ENCODE assay signal across 17 cellular contexts in genomic region chr9:34581318-34581717, GRCh38. TPM values are rescaled to one million over a fixed set of nuclear protein-coding genes. Genes with fewer than 3 reads are reported as not detected.
DNase-seq lines count a peak whose midpoint lies in the region; ATAC-seq, FAIRE-seq and TF ChIP-seq lines count a peak whose summit lies in the region.
"Had no signal": no experiment of that assay in that cellular context is flagged by ENCODE, and none has a peak within 500 bp of the region (broad histone marks: within the 10 kb centered on the region; RNA-seq: fewer than 3 reads in every experiment).

No MANE protein-coding gene starts in this region.

- 86% methylated on average over 3 of the region's 3 CpGs; no CpG with 5 or more reads in 1 of the 2 experiments for WGBS in endodermal cell (ENCODE audit: insufficient coverage in 1 of 2, insufficient read length in 1 of 2), 2 experiments
- WGBS in small intestine, 3 donors: 26 to 53% (median 37%) methylated on average over 3 of the region's 3 CpGs

- H3K27ac ChIP-seq in endodermal cell (ENCODE audit: low read depth, low read length) (peak overlapping the region; percentile 99), small intestine (ENCODE audit: low read depth in 1 of 2, low read length in 1 of 2) (no peak overlapping the region), ascending aorta (no peak overlapping the region)
- H3K27ac ChIP-seq: BLaER1 treated with 17β-estradiol and CSF1 and Interleukin-3, amounts not matched to agents 10 nM and 100 nM; HL-60 had no signal

- ATAC-seq in HG03378 (IDR thresholded peaks at IDR 0.05; ENCODE audit: unreplicated experiment): no peak
- ATAC-seq: GM12878 had no signal

- no peak overlapping the region for H3K9ac ChIP-seq in endodermal cell (ENCODE audit: extremely low read depth, low read length, poor library complexity, severe bottlenecking)
- H3K9ac ChIP-seq: BLaER1 treated with 17β-estradiol and CSF1 and Interleukin-3, amounts not matched to agents 10 nM and 100 nM had no signal

- H3K36me3 ChIP-seq in endodermal cell (ENCODE audit: control insufficient read depth, insufficient read depth, low read length) (no peaks in the 10 kb centered on the region), small intestine (ENCODE audit: control insufficient read depth in 2 of 2, insufficient read depth in 2 of 2, low read length in 2 of 2) (no peaks in the 10 kb centered on the region), ascending aorta (no peaks in the 10 kb centered on the region)
- H3K36me3 ChIP-seq: BLaER1 treated with 17β-estradiol and CSF1 and Interleukin-3, amounts not matched to agents 10 nM and 100 nM had no signal

- H3K4me1 ChIP-seq in endodermal cell (ENCODE audit: control insufficient read depth, insufficient read depth, low read length): peaks cover 8% of the 10 kb centered on the region
- H3K4me1 ChIP-seq in small intestine (ENCODE audit: control insufficient read depth in 2 of 2, insufficient read depth in 1 of 2, low read depth in 1 of 2, low read length in 1 of 2): no peaks in the 10 kb centered on the region
- H3K4me1 ChIP-seq in ascending aorta: peaks cover 0 to 5% of the 10 kb centered on the region in 2 donors

- H3K27me3 ChIP-seq in endodermal cell (ENCODE audit: control insufficient read depth, insufficient read depth, low read length, poor library complexity, severe bottlenecking) (peaks cover 72% of the 10 kb centered on the region), small intestine (ENCODE audit: control insufficient read depth in 2 of 2, insufficient read depth in 2 of 2, low read length in 2 of 2) (peaks cover 8 to 22% of the 10 kb centered on the region in 2 donors), ascending aorta (peaks cover 11% of the 10 kb centered on the region)

- H3K27ac Mint-ChIP-seq in brain (peak overlapping the region; percentile 93 to 99 (median 97)), endodermal cell (no peak overlapping the region), nephron (peak overlapping the region; percentile 92 to 96 (median 94))
- H3K27ac Mint-ChIP-seq: CD4-positive, CD25-positive, alpha-beta regulatory T cell had no signal

- peak overlapping the region; percentile 27 to 81 (median 78) for H3K4me3 Mint-ChIP-seq in brain
- H3K4me3 Mint-ChIP-seq in endodermal cell: no peak overlapping the region
- peak overlapping the region in 2 of 3 experiments; percentile 17 to 47 for H3K4me3 Mint-ChIP-seq in nephron
- H3K4me3 Mint-ChIP-seq: CD4-positive, CD25-positive, alpha-beta regulatory T cell had no signal

- H3K9me3 ChIP-seq in endodermal cell (ENCODE audit: control insufficient read depth, low read length): no peaks in the 10 kb centered on the region
- H3K9me3 ChIP-seq in small intestine (ENCODE audit: control insufficient read depth, low read depth): no peaks in the 10 kb centered on the region
- no peaks in the 10 kb centered on the region for H3K9me3 ChIP-seq in ascending aorta
- H3K9me3 ChIP-seq: BLaER1 treated with 17β-estradiol and CSF1 and Interleukin-3, amounts not matched to agents 10 nM and 100 nM had no signal

- intact Hi-C loops in ascending aorta (cut with DNase I): no loop called here

- no peak for DNase-seq in endodermal cell
- peak; percentile 52 for DNase-seq in small intestine
- no peak for DNase-seq in ascending aorta (ENCODE audit: low spot score in 2 of 2)
- no peak for DNase-seq in G401 (ENCODE audit: low spot score)
- DNase-seq: ACHN; CD4-positive, CD25-positive, alpha-beta regulatory T cell; GOT3; HCEC 1CT had no signal

- no peaks in the 10 kb centered on the region for H3K27me3 Mint-ChIP-seq in brain
- peaks cover 97% of the 10 kb centered on the region for H3K27me3 Mint-ChIP-seq in endodermal cell (ENCODE audit: insufficient read depth)
- peaks cover 53% of the 10 kb centered on the region for H3K27me3 Mint-ChIP-seq in nephron (ENCODE audit: low read depth)

- in situ Hi-C loops in G401 (cut with HindIII; ENCODE audit: low sequenced_read_pairs): no loop called here

- H3K9me3 Mint-ChIP-seq in brain (no peaks in the 10 kb centered on the region), endodermal cell (no peaks in the 10 kb centered on the region), nephron (no peaks in the 10 kb centered on the region)

- no peak for FAIRE-seq in small intestine (lab: Jason Lieb, UNC)
- FAIRE-seq: GM12878, GM18507 had no signal

- H3K4me3 ChIP-seq in endodermal cell (ENCODE audit: low read length): no peak overlapping the region
- no peak overlapping the region for H3K4me3 ChIP-seq in small intestine (ENCODE audit: low read depth in 1 of 2, low read length in 2 of 2)
- no peak overlapping the region for H3K4me3 ChIP-seq in ascending aorta
- H3K4me3 ChIP-seq: BLaER1 treated with 17β-estradiol and CSF1 and Interleukin-3, amounts not matched to agents 10 nM and 100 nM; GM12878 had no signal

- TF ChIP-seq CTCF in brain (conservative IDR thresholded peaks at IDR 0.05) (no peak), endodermal cell (conservative IDR thresholded peaks at IDR 0.05) (no peak), nephron (IDR thresholded peaks at IDR 0.05; ENCODE audit: unreplicated experiment in 3 of 3) (no peak), ascending aorta (IDR thresholded peaks at IDR 0.05) (no peak)

- H3K4me1 Mint-ChIP-seq in brain (peaks cover 92% of the 10 kb centered on the region), endodermal cell (peaks cover 29% of the 10 kb centered on the region), nephron (peaks cover 76% of the 10 kb centered on the region)

- H3K36me3 Mint-ChIP-seq in brain: peaks cover 9% of the 10 kb centered on the region
- H3K36me3 Mint-ChIP-seq in endodermal cell (ENCODE audit: low read depth): no peaks in the 10 kb centered on the region
- no peaks in the 10 kb centered on the region for H3K36me3 Mint-ChIP-seq in nephron (ENCODE audit: low read depth)

RNA-seq across cellular contexts. Expression of gene CNTFR, which starts 8.2 kb away (rescaled TPM):
- polyA plus RNA-seq in brain (ENCODE audit: insufficient read depth, low read depth, low replicate concordance) (92.8 TPM), small intestine (1 to 10 TPM; 1.1 to 8.7 (median 3.0) TPM)
- total RNA-seq in endodermal cell (1 to 10 TPM in 1 of 2 donors, under 1 TPM in 1; 0.53 to 1.6 TPM), ascending aorta (4.7 TPM)
- polyA plus RNA-seq in endodermal cell (2013, experiment 1 of 2): 187 TPM
- 167 TPM for polyA plus RNA-seq in endodermal cell (2013, experiment 2 of 2)
- 0.78 and 1.0 TPM in 2 replicates for total RNA-seq in G401 (2014; rRNA removed; shearing (Covaris generic))
- total RNA-seq: A172; CD4-positive, CD25-positive, alpha-beta regulatory T cell; Daoy; GM12878 had no signal
- polyA plus RNA-seq: CD4-positive, CD25-positive, alpha-beta regulatory T cell; GM12878 had no signal

RNA-seq across cellular contexts. Expression of gene RPP25L, which starts 30.6 kb away (rescaled TPM):
- polyA plus RNA-seq in brain (ENCODE audit: insufficient read depth, low read depth, low replicate concordance) (30.9 TPM), small intestine (10 to 100 TPM; 54.5 to 93.7 (median 90.2) TPM)
- total RNA-seq in endodermal cell (10 to 100 TPM; 19.3 to 22.4 TPM), ascending aorta (7.2 TPM)
- 30.1 TPM for polyA plus RNA-seq in endodermal cell (2013, experiment 1 of 2)
- 22.1 TPM for polyA plus RNA-seq in endodermal cell (2013, experiment 2 of 2)
- 57.9 and 59.4 TPM in 2 replicates for total RNA-seq in G401 (2014; rRNA removed; shearing (Covaris generic))

RNA-seq across cellular contexts. Expression of gene DCTN3, which starts 39.0 kb away (rescaled TPM):
- polyA plus RNA-seq in brain (ENCODE audit: insufficient read depth, low read depth, low replicate concordance): 314 TPM
- 10 to 100 TPM; 51.9 to 53.6 TPM for total RNA-seq in endodermal cell
- polyA plus RNA-seq in endodermal cell (2013, experiment 1 of 2): 117 TPM
- polyA plus RNA-seq in endodermal cell (2013, experiment 2 of 2): 113 TPM
- 10 to 100 TPM; 81.6 to 92.9 (median 90.1) TPM for polyA plus RNA-seq in small intestine
- total RNA-seq in ascending aorta: 31.7 TPM
- total RNA-seq in G401 (2014; rRNA removed; shearing (Covaris generic)): 105 and 160 TPM in 2 replicates

RNA-seq across cellular contexts. Expression of gene ARID3C, which starts 47.5 kb away (rescaled TPM):
- polyA plus RNA-seq in brain (ENCODE audit: insufficient read depth, low read depth, low replicate concordance) (not detected), small intestine (under 1 TPM in 1 of 3 donors, not detected in 2; 0.03 TPM)
- total RNA-seq in endodermal cell (under 1 TPM; 0.31 to 0.80 TPM), ascending aorta (not detected)
- polyA plus RNA-seq in endodermal cell (2013, experiment 1 of 2): 0.14 TPM
- 0.83 TPM for polyA plus RNA-seq in endodermal cell (2013, experiment 2 of 2)
- total RNA-seq in G401 (2014; rRNA removed; shearing (Covaris generic)): 1.5 TPM in 1 of 2 replicates, not detected in the other
- total RNA-seq: A172; CD4-positive, CD25-positive, alpha-beta regulatory T cell; Daoy; GM12878 had no signal
- polyA plus RNA-seq: CD4-positive, CD25-positive, alpha-beta regulatory T cell; GM12878 had no signal

RNA-seq across cellular contexts. Expression of gene SIGMAR1, which starts 56.3 kb away (rescaled TPM):
- polyA plus RNA-seq in brain (ENCODE audit: insufficient read depth, low read depth, low replicate concordance) (81.1 TPM), small intestine (10 to 100 TPM; 41.4 to 88.8 (median 49.7) TPM)
- total RNA-seq in endodermal cell (10 to 100 TPM; 49.1 to 49.4 TPM), ascending aorta (61.3 TPM)
- 84.6 TPM for polyA plus RNA-seq in endodermal cell (2013, experiment 1 of 2)
- 74.7 TPM for polyA plus RNA-seq in endodermal cell (2013, experiment 2 of 2)
- 193 and 208 TPM in 2 replicates for total RNA-seq in G401 (2014; rRNA removed; shearing (Covaris generic))
